ENCODE assay signal across 8 cellular contexts in genomic region chr14:102088012-102088792, GRCh38. TPM values are rescaled to one million over a fixed set of nuclear protein-coding genes. Genes with fewer than 3 reads are reported as not detected.
A peak's percentile ranks its signal among the peaks of the same experiment; 100 is the strongest.
DNase-seq lines count a peak whose midpoint lies in the region; ATAC-seq, FAIRE-seq and TF ChIP-seq lines count a peak whose summit lies in the region.

No MANE protein-coding gene starts in this region.

- TF ChIP-seq EP300 in HepG2 (IDR thresholded peaks at IDR 0.05; ENCODE audit: low read depth in 2 of 2, low read length in 2 of 2), result no peak
- no peak for TF ChIP-seq EP300 in HepG2 (CRISPR knock-in tag; IDR thresholded peaks at IDR 0.05; ENCODE audit: borderline replicate concordance)

- H3K9me3 ChIP-seq in HepG2 (ENCODE audit: low read length), result no peaks in the 10 kb centered on the region

- 95% methylated on average over 39 of the region's 39 CpGs for WGBS in HepG2 (ENCODE audit: low lambda C conversion rate)

- H3K27ac ChIP-seq in HepG2 (ENCODE audit: extremely low read length, insufficient read depth, low read length), result no peak overlapping the region

- H3K4me2 ChIP-seq in HepG2 (ENCODE audit: low read depth, low read length), result peak overlapping the region; percentile 94

- FAIRE-seq in HepG2 (lab: Jason Lieb, UNC), result no peak

- intact Hi-C loops in HepG2 (cut with micrococcal nuclease; ENCODE audit: unreplicated experiment), result no loop called here

- no peak for TF ChIP-seq POLR2A in HepG2 (IDR thresholded peaks at IDR 0.05; ENCODE audit: insufficient read depth in 1 of 2, low read depth in 2 of 2, low read length in 2 of 2)

- H3K27me3 ChIP-seq in HepG2 (ENCODE audit: control insufficient read depth in 1 of 2, insufficient read depth in 2 of 2, low read length in 2 of 2), result no peaks in the 10 kb centered on the region; a peak in 1 of 5 replicates

- H3K79me2 ChIP-seq in HepG2 (ENCODE audit: insufficient read depth, low read length), result peaks cover 36% of the 10 kb centered on the region

- CTCF ChIA-PET in HepG2 (lab: Yijun Ruan, JAX; ENCODE audit: low intra/inter-chr PET ratio, low total read pairs), result no interaction called here

- peaks cover 37% of the 10 kb centered on the region for H3K4me1 ChIP-seq in HepG2 (ENCODE audit: insufficient read depth, low read length)

- BruUV-seq in HepG2 (replicated peaks; lab: Mats Ljungman, UMichigan), result no TSS peak

- H3K4me3 ChIP-seq in choroid plexus epithelial cell (ENCODE audit: low read depth, low read length), result peak overlapping the region; percentile 70
- H3K4me3 ChIP-seq in HepG2 (replicated peaks in 1 of 3; ENCODE audit: insufficient read depth in 1 of 3, low read depth in 2 of 3, low read length in 3 of 3), result peak overlapping the region in 2 of 3 experiments; percentile 75; a peak in 2 of 6 replicates

- H2AFZ ChIP-seq in HepG2 (ENCODE audit: low read length), result no peak overlapping the region

- TF ChIP-seq RAD21 in HepG2 (CRISPR knock-in tag; IDR thresholded peaks at IDR 0.05), result no peak

- H3K36me3 ChIP-seq in HepG2 (replicated peaks in 1 of 2; ENCODE audit: control insufficient read depth in 1 of 2, insufficient read depth in 2 of 2, low read length in 2 of 2), result peaks cover 14 to 18% of the 10 kb centered on the region in 2 experiments

- H3K9ac ChIP-seq in HepG2 (ENCODE audit: insufficient read depth, low read depth, low read length), result peak overlapping the region; percentile 89

- DNase-seq in NCI-H1417 (lab: John Stamatoyannopoulos, UW), result peak in 2 of 3 experiments; percentile 88 to 95
- DNase-seq in NCI-H1417 treated with DMSO at 0.1 percent for 48 hours (lab: John Stamatoyannopoulos, UW), result no peak
- peak; percentile 54 for DNase-seq in choroid plexus epithelial cell (ENCODE audit: low read depth)
- DNase-seq in HepG2 (ENCODE audit: low spot score), result no peak
- peak; percentile 29 to 72 (median 30) for DNase-seq in stimulated activated CD4-positive, alpha-beta T cell treated with anti-CD3 and anti-CD28 coated beads, TNF-alpha, amount 100 ng/mL, for 24 hours (ENCODE audit: low read depth in 3 of 3)
- no peak for DNase-seq in AG08395 (ENCODE audit: low spot score)

- in situ Hi-C loops in HepG2 (cut with HindIII; ENCODE audit: extremely low pct_ligation_motif_present, low pct_unique_long_range_greater_than_20kb), result loop anchor here (25.0 kb wide), 1 partner anchor 376 kb away; no protein-coding TSS in a partner anchor

- peaks cover 25% of the 10 kb centered on the region for H4K20me1 ChIP-seq in HepG2 (ENCODE audit: insufficient read depth, low read length)

- POLR2A ChIA-PET in HepG2 (lab: Yijun Ruan, JAX), result interaction anchor here (0.7 to 1.6 kb wide), 2 partner anchors 10 to 229 kb away, joined by 4 read pairs; no protein-coding TSS in a partner anchor

- peak; percentile 7 to 11 for ATAC-seq in activated CD4-positive, CD25-positive, alpha-beta regulatory T cell treated with anti-CD3 and anti-CD28 coated beads, Interleukin-2, amount 50 U/mL, for 24 hours
- ATAC-seq in HepG2 (no peak), GM21825 (IDR thresholded peaks at IDR 0.05; ENCODE audit: unreplicated experiment) (no peak)

- TF ChIP-seq CTCF in choroid plexus epithelial cell (conservative IDR thresholded peaks at IDR 0.05; ENCODE audit: low read depth, low read length) (no peak), HepG2 (CRISPR knock-in tag; IDR thresholded peaks at IDR 0.05) (no peak)

TF ChIP-seq in HepG2, 621 proteins besides CTCF, POLR2A, EP300 and RAD21 (continues in another document):
- no peak for TF ChIP-seq ZFP82 (CRISPR knock-in tag; IDR thresholded peaks at IDR 0.05; ENCODE audit: borderline replicate concordance)
- no peak for TF ChIP-seq ZNF589 (CRISPR knock-in tag; conservative IDR thresholded peaks at IDR 0.05)

RNA-seq across cellular contexts. Expression of gene HSP90AA1, which starts 1.4 kb away (rescaled TPM):
- total RNA-seq in HepG2 (2016; rRNA removed; fragmentation: Illumina TruSeq; extraction: Trizol), result 636 and 1,509 TPM in 2 replicates
- 68.9 and 73.7 TPM in 2 replicates for total RNA-seq in HepG2 (2016; cell fraction: cytosol; rRNA removed; fragmentation: Illumina TruSeq; extraction: Trizol; ENCODE audit: low read depth)
- total RNA-seq in HepG2 (2016; cell fraction: insoluble cytoplasmic fraction; rRNA removed; fragmentation: Illumina TruSeq; extraction: Trizol), result 651 and 1,441 TPM in 2 replicates
- 133 and 157 TPM in 2 replicates for total RNA-seq in HepG2 (2016; cell fraction: membrane; rRNA removed; fragmentation: Illumina TruSeq; extraction: Trizol)
- total RNA-seq in HepG2 (2016; cell fraction: nucleus; rRNA removed; fragmentation: Illumina TruSeq; extraction: Trizol), result 507 and 548 TPM in 2 replicates
- 205 and 262 TPM in 2 replicates for polyA plus RNA-seq in HepG2 (2011; rRNA removed)
- 127 and 221 TPM in 2 replicates for polyA plus RNA-seq in HepG2 (2011; cell fraction: cytosol; rRNA removed)
- 46.7 and 79.9 TPM in 2 replicates for polyA plus RNA-seq in HepG2 (2011; cell fraction: nucleus; rRNA removed)
- polyA plus RNA-seq in HepG2 (2012), result 319 and 504 TPM in 2 replicates
- polyA plus RNA-seq in HepG2 (2016; cell fraction: cytosol; fragmentation: Illumina TruSeq; extraction: Trizol; ENCODE audit: low read depth), result 49.1 and 55.8 TPM in 2 replicates
- 1,691 and 1,814 TPM in 2 replicates for polyA plus RNA-seq in HepG2 (2016; cell fraction: insoluble cytoplasmic fraction; fragmentation: Illumina TruSeq; extraction: Trizol; ENCODE audit: low read depth)
- 108 and 125 TPM in 2 replicates for polyA plus RNA-seq in HepG2 (2016; cell fraction: membrane; fragmentation: Illumina TruSeq; extraction: Trizol; ENCODE audit: low read depth)
- polyA plus RNA-seq in HepG2 (2016; cell fraction: nucleus; fragmentation: Illumina TruSeq; extraction: Trizol; ENCODE audit: insufficient read depth, low read depth), result 669 and 675 TPM in 2 replicates
- polyA minus RNA-seq in HepG2 (2011; rRNA and poly(A)+ RNA removed; ENCODE audit: low replicate concordance), result 117 and 458 TPM in 2 replicates
- 494 and 532 TPM in 2 replicates for polyA minus RNA-seq in HepG2 (2011; cell fraction: cytosol; rRNA and poly(A)+ RNA removed)
- 134 and 221 TPM in 2 replicates for polyA minus RNA-seq in HepG2 (2011; cell fraction: nucleus; rRNA and poly(A)+ RNA removed)

RNA-seq across cellular contexts. Expression of gene WDR20, which starts 51.5 kb away (rescaled TPM):
- 23.2 and 30.5 TPM in 2 replicates for total RNA-seq in HepG2 (2016; rRNA removed; fragmentation: Illumina TruSeq; extraction: Trizol)
- 24.1 and 25.7 TPM in 2 replicates for total RNA-seq in HepG2 (2016; cell fraction: cytosol; rRNA removed; fragmentation: Illumina TruSeq; extraction: Trizol; ENCODE audit: low read depth)
- 25.8 and 28.7 TPM in 2 replicates for total RNA-seq in HepG2 (2016; cell fraction: insoluble cytoplasmic fraction; rRNA removed; fragmentation: Illumina TruSeq; extraction: Trizol)
- total RNA-seq in HepG2 (2016; cell fraction: membrane; rRNA removed; fragmentation: Illumina TruSeq; extraction: Trizol), result 29.7 and 34.1 TPM in 2 replicates
- total RNA-seq in HepG2 (2016; cell fraction: nucleus; rRNA removed; fragmentation: Illumina TruSeq; extraction: Trizol), result 22.4 and 24.2 TPM in 2 replicates
- polyA plus RNA-seq in HepG2 (2011; rRNA removed), result 10.4 and 11.6 TPM in 2 replicates
- 9.4 and 10.2 TPM in 2 replicates for polyA plus RNA-seq in HepG2 (2011; cell fraction: cytosol; rRNA removed)
- polyA plus RNA-seq in HepG2 (2011; cell fraction: nucleus; rRNA removed), result 11.4 and 12.2 TPM in 2 replicates
- polyA plus RNA-seq in HepG2 (2012), result 10.7 and 12.8 TPM in 2 replicates
- polyA plus RNA-seq in HepG2 (2016; cell fraction: cytosol; fragmentation: Illumina TruSeq; extraction: Trizol; ENCODE audit: low read depth), result 3.0 and 3.7 TPM in 2 replicates
- 25.3 and 26.3 TPM in 2 replicates for polyA plus RNA-seq in HepG2 (2016; cell fraction: insoluble cytoplasmic fraction; fragmentation: Illumina TruSeq; extraction: Trizol; ENCODE audit: low read depth)
- polyA plus RNA-seq in HepG2 (2016; cell fraction: membrane; fragmentation: Illumina TruSeq; extraction: Trizol; ENCODE audit: low read depth), result 7.5 and 8.4 TPM in 2 replicates
- 25.1 and 26.7 TPM in 2 replicates for polyA plus RNA-seq in HepG2 (2016; cell fraction: nucleus; fragmentation: Illumina TruSeq; extraction: Trizol; ENCODE audit: insufficient read depth, low read depth)
- polyA minus RNA-seq in HepG2 (2011; rRNA and poly(A)+ RNA removed; ENCODE audit: low replicate concordance), result 27.9 and 31.3 TPM in 2 replicates
- 14.9 and 18.5 TPM in 2 replicates for polyA minus RNA-seq in HepG2 (2011; cell fraction: cytosol; rRNA and poly(A)+ RNA removed)
- 27.6 and 29.8 TPM in 2 replicates for polyA minus RNA-seq in HepG2 (2011; cell fraction: nucleus; rRNA and poly(A)+ RNA removed)

Comparison
In these comparisons a context has a peak if more than half of its experiments do, and no peak if none do; other contexts are left out.
1. DNase-seq: peak in NCI-H1417 (2 of 3), choroid plexus epithelial cell (single experiment) and stimulated activated CD4-positive, alpha-beta T cell treated with anti-CD3 and anti-CD28 coated beads, TNF-alpha, amount 100 ng/mL, for 24 hours (3 of 3); none in NCI-H1417 treated with DMSO at 0.1 percent for 48 hours (single experiment), HepG2 (single experiment) and AG08395 (single experiment).
2. ATAC-seq: peak in activated CD4-positive, CD25-positive, alpha-beta regulatory T cell treated with anti-CD3 and anti-CD28 coated beads, Interleukin-2, amount 50 U/mL, for 24 hours (2 of 2); none in HepG2 (single experiment) and GM21825 (single experiment).